Comparison of ENCODE assay signal across 17 cellular contexts in genomic region chrY:8065220-8065619, GRCh38.
DNase-seq lines count a peak whose midpoint lies in the region; ATAC-seq and TF ChIP-seq lines count a peak whose summit lies in the region.
"Had no signal": no experiment of that assay in that cellular context is flagged by ENCODE, and none has a peak within 500 bp of the region (broad histone marks: within the 10 kb centered on the region; RNA-seq: fewer than 3 reads in every experiment).

No MANE protein-coding gene starts in this region.

- no peak overlapping the region for H3K27ac Mint-ChIP-seq in CD4-positive, alpha-beta memory T cell
- H3K27ac Mint-ChIP-seq: CD8-positive, alpha-beta T cell; GM23338; H9 had no signal

- H3K4me3 Mint-ChIP-seq in CD4-positive, alpha-beta memory T cell, result no peak overlapping the region
- H3K4me3 Mint-ChIP-seq: CD8-positive, alpha-beta T cell; GM23338; H9 had no signal

- H3K4me3 ChIP-seq in RWPE2 (ENCODE audit: severe bottlenecking) (no peak overlapping the region), epithelial cell of proximal tubule (ENCODE audit: low read depth, low read length) (no peak overlapping the region)
- no peak overlapping the region for H3K4me3 ChIP-seq in CD4-positive, alpha-beta memory T cell (ENCODE audit: low read length in 2 of 2)
- H3K4me3 ChIP-seq: GM12878, GM23338 had no signal

- no peaks in the 10 kb centered on the region for H3K27me3 ChIP-seq in RWPE2 (ENCODE audit: insufficient read depth, poor library complexity, severe bottlenecking)
- H3K27me3 ChIP-seq in CD4-positive, alpha-beta memory T cell (ENCODE audit: insufficient read depth, low read length), result no peaks in the 10 kb centered on the region

- no peaks in the 10 kb centered on the region for H3K9me3 Mint-ChIP-seq in CD4-positive, alpha-beta memory T cell
- H3K9me3 Mint-ChIP-seq: CD8-positive, alpha-beta T cell; H9 had no signal

- POLR2A ChIA-PET in CD4-positive, alpha-beta memory T cell (lab: Charles Lee; ENCODE audit: partially characterized antibody), result no interaction called here

- CTCF ChIA-PET in CD4-positive, alpha-beta memory T cell (lab: Charles Lee; ENCODE audit: partially characterized antibody), result no interaction called here

- no peak overlapping the region for H3K27ac ChIP-seq in RWPE2 (ENCODE audit: poor library complexity, severe bottlenecking)
- H3K27ac ChIP-seq in CD4-positive, alpha-beta memory T cell (ENCODE audit: low read depth, low read length), result no peak overlapping the region

- in situ Hi-C loops in GM13977 (cut with MboI; ENCODE audit: low pct_unique_long_range_greater_than_20kb, low sequenced_read_pairs, unreplicated experiment), result no loop called here

- H3K36me3 ChIP-seq in RWPE2 (ENCODE audit: low read depth), result no peaks in the 10 kb centered on the region
- H3K36me3 ChIP-seq in CD4-positive, alpha-beta memory T cell (ENCODE audit: insufficient read depth, low read length), result no peaks in the 10 kb centered on the region

- H3K4me1 ChIP-seq in RWPE2 (ENCODE audit: insufficient read depth, poor library complexity, severe bottlenecking), result no peaks in the 10 kb centered on the region
- no peaks in the 10 kb centered on the region for H3K4me1 ChIP-seq in CD4-positive, alpha-beta memory T cell (ENCODE audit: insufficient read depth, low read length)

- peak; percentile 42 for TF ChIP-seq CTCF in RWPE2 (IDR thresholded peaks at IDR 0.05; ENCODE audit: poor library complexity, severe bottlenecking)
- TF ChIP-seq CTCF in epithelial cell of proximal tubule (conservative IDR thresholded peaks at IDR 0.05; ENCODE audit: low read depth, low read length), result peak; percentile 16
- no peak for TF ChIP-seq CTCF in GM13977 (IDR thresholded peaks at IDR 0.05; ENCODE audit: extremely low read depth, insufficient read depth, missing control alignments)

- no peaks in the 10 kb centered on the region for H3K27me3 Mint-ChIP-seq in CD4-positive, alpha-beta memory T cell

- DNase-seq in left ventricle myocardium superior (no peak), cardiac septum (ENCODE audit: low spot score) (no peak), RWPE2 (ENCODE audit: low spot score) (no peak), epithelial cell of proximal tubule (ENCODE audit: low read depth) (no peak), cerebellar nuclear complex (lab: John Stamatoyannopoulos, UW) (no peak), GM13977 (ENCODE audit: low spot score) (no peak)
- DNase-seq in CD4-positive, alpha-beta memory T cell, result no peak
- DNase-seq: C1 segment of cervical spinal cord; CD8-positive, alpha-beta T cell; DMS 273 treated with DMSO at 0.1 percent for 48 hours; DMS79; EL; GDM1; H9 had no signal

- intact Hi-C loops in left ventricle myocardium superior (cut with micrococcal nuclease) (no loop called here), cardiac septum (cut with DNase I) (no loop called here)
- intact Hi-C loops in CD4-positive, alpha-beta memory T cell (cut with micrococcal nuclease), result no loop called here

- peak; percentile 51 for ATAC-seq in left ventricle myocardium superior
- ATAC-seq in RWPE2 (ENCODE audit: low read depth), result peak; percentile 40; the same call in 1 of the 3 replicates
- ATAC-seq: CD8-positive, alpha-beta T cell; GM12878; GM23338; HCT116 had no signal

- H3K9me3 ChIP-seq in RWPE2 (ENCODE audit: severe bottlenecking), result no peaks in the 10 kb centered on the region
- H3K9me3 ChIP-seq in CD4-positive, alpha-beta memory T cell (ENCODE audit: control insufficient read depth in 1 of 2, low read length in 2 of 2), result no peaks in the 10 kb centered on the region

- H3K36me3 Mint-ChIP-seq in CD4-positive, alpha-beta memory T cell, result no peaks in the 10 kb centered on the region
- H3K36me3 Mint-ChIP-seq: CD8-positive, alpha-beta T cell had no signal

- H3K4me1 Mint-ChIP-seq in CD4-positive, alpha-beta memory T cell, result no peaks in the 10 kb centered on the region
- H3K4me1 Mint-ChIP-seq: GM23338, H9 had no signal
